Comparison of ENCODE assay signal across 1 cellular context in the genomic region with DNA sequence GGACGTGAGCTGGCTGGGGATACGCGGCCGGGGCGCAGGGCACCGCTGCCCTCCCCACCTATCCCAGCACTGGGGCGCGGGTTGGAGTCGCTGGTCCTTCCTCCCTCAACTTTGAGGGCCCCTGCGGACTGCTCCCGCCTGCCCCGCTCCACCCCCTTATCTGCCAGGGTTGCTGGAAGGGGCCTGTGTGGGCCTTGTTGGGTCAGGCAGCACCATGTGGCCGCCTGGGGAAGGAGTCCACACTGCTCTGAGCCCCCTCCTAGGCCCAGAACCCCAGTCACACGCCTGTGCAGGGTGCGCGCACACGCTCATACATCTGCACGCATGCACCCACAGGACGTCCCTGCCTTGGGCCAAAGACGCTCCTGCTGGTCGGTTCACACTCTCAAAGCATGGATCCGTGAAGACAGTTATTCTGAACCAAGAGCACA.
TF ChIP-seq lines count a peak whose summit lies in the region.

No MANE protein-coding gene starts in this region.

TF ChIP-seq in GM12878, 131 proteins besides CTCF, POLR2A, EP300 and RAD21 (continued from another document):
- TF ChIP-seq KLF5 (IDR thresholded peaks at IDR 0.05; ENCODE audit: partially characterized antibody) (no peak), RFX5 (IDR thresholded peaks at IDR 0.05; ENCODE audit: low read depth, low read length) (no peak), ATF3 (IDR thresholded peaks at IDR 0.05; ENCODE audit: borderline replicate concordance, extremely low read depth, low read depth, low read length) (no peak), ZNF274 (IDR thresholded peaks at IDR 0.05; ENCODE audit: insufficient read depth, insufficient read length) (no peak), SPI1 (IDR thresholded peaks at IDR 0.05; ENCODE audit: borderline replicate concordance, insufficient read depth, low read depth, low read length) (no peak), E4F1 (IDR thresholded peaks at IDR 0.05; ENCODE audit: borderline replicate concordance, partially characterized antibody) (no peak), NR2C1 (IDR thresholded peaks at IDR 0.05) (no peak), MTA2 (IDR thresholded peaks at IDR 0.05; ENCODE audit: low read depth) (no peak)
